Comparison of ENCODE assay signal across 9 cellular contexts in the genomic region with DNA sequence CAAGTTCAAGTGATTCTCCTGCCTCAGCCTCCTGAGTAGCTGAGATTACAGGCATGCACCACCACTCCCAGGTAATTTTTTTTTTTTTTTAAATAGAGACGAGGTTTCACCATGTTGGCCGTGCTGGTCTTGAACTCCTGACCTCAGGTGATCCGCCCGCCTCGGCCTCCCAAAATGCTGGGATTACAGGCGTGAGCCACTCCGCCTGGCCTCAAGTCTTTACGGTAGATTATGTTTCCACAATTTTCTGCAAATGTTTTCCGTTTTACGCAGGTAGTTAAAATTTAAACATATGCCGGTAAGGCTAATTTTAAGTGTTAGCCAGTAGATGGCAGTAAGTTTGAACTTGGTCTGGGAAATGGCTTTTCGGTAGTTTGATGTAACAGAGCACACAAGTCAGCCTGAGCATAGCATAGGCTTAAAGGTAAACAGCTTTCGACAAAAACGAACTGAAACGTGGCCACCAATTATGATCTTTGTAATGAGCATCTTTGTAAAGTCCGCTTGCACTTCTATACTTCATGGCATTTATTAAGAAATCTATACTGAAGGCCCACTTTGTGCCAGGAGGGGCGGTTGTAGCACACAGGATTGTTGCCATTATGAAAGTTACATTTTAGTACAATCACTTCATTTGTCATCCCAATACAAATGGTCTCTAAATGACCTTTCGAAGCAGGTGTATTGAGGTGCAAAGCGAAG. TPM values are rescaled to one million over a fixed set of nuclear protein-coding genes. Genes with fewer than 3 reads are reported as not detected.
DNase-seq lines count a peak whose midpoint lies in the region; ATAC-seq, FAIRE-seq and TF ChIP-seq lines count a peak whose summit lies in the region.
"Had no signal": no experiment of that assay in that cellular context is flagged by ENCODE, and none has a peak within 500 bp of the region (broad histone marks: within the 10 kb centered on the region; RNA-seq: fewer than 3 reads in every experiment).

No MANE protein-coding gene starts in this region.

- FAIRE-seq in bronchial epithelial cell (lab: Jason Lieb, UNC), result no peak

- peak; percentile 76 for DNase-seq in AG20443 (ENCODE audit: low spot score)
- DNase-seq in NOMO-1 (lab: John Stamatoyannopoulos, UW; ENCODE audit: unreplicated experiment in 2 of 2), result peak; percentile 28 to 69
- DNase-seq in bronchial epithelial cell (ENCODE audit: low read depth), result peak; percentile 65
- no peak for DNase-seq in left colon
- no peak for DNase-seq in upper lobe of right lung

- no peaks in the 10 kb centered on the region for H3K9me3 ChIP-seq in upper lobe of right lung
- H3K9me3 ChIP-seq: SJSA1 had no signal

- TF ChIP-seq CTCF in GM12874 (IDR thresholded peaks at IDR 0.05; ENCODE audit: insufficient read depth, low read depth, low read length), result peak; percentile 47
- TF ChIP-seq CTCF in bronchial epithelial cell (IDR thresholded peaks at IDR 0.05; ENCODE audit: insufficient read depth, low read length, severe bottlenecking), result peak; percentile 60
- peak; percentile 64 for TF ChIP-seq CTCF in upper lobe of right lung (IDR thresholded peaks at IDR 0.05)

- intact Hi-C loops in left colon (cut with DNase I, micrococcal nuclease), result loop anchor here in 1 of 2 donors (10.0 kb wide), 1 partner anchor 556 kb away; no protein-coding TSS in a partner anchor
- intact Hi-C loops in upper lobe of right lung (cut with DNase I), result loop anchor here (10.0 kb wide), 1 partner anchor 556 kb away; no protein-coding TSS in a partner anchor

- no peak overlapping the region for H3K27ac ChIP-seq in upper lobe of right lung
- H3K27ac ChIP-seq: SJSA1 had no signal

- ATAC-seq in HG03354 (IDR thresholded peaks at IDR 0.05; ENCODE audit: poor library complexity, severe bottlenecking, unreplicated experiment), result peak; percentile 76
- peak; percentile 78 for ATAC-seq in left colon
- ATAC-seq in upper lobe of right lung, result peak; percentile 73
- no peak for ATAC-seq in GM21717 (IDR thresholded peaks at IDR 0.05; ENCODE audit: unreplicated experiment)

- no peaks in the 10 kb centered on the region for H3K4me1 ChIP-seq in upper lobe of right lung

- no peak overlapping the region for H3K4me3 ChIP-seq in bronchial epithelial cell (ENCODE audit: low read depth, low read length)
- H3K4me3 ChIP-seq in upper lobe of right lung, result no peak overlapping the region
- H3K4me3 ChIP-seq: SJSA1 had no signal

- no peaks in the 10 kb centered on the region for H3K36me3 ChIP-seq in bronchial epithelial cell (ENCODE audit: control insufficient read depth, insufficient read depth, low read length)
- H3K36me3 ChIP-seq in upper lobe of right lung, result no peaks in the 10 kb centered on the region
- H3K36me3 ChIP-seq: SJSA1 had no signal

- no peaks in the 10 kb centered on the region for H3K27me3 ChIP-seq in bronchial epithelial cell (ENCODE audit: control insufficient read depth, insufficient read depth, low read length)
- H3K27me3 ChIP-seq in upper lobe of right lung, result no peaks in the 10 kb centered on the region
- H3K27me3 ChIP-seq: SJSA1 had no signal

RNA-seq across cellular contexts. Expression of a gene that starts 31.1 kb away (rescaled TPM):
- total RNA-seq in bronchial epithelial cell (not detected in 2 replicates), left colon (not detected), upper lobe of right lung (not detected)
- total RNA-seq: SJSA1 had no signal

Comparison
In these comparisons a context has a peak if more than half of its experiments do, and no peak if none do; other contexts are left out.
1. DNase-seq: peak in AG20443 (single experiment), NOMO-1 (2 of 2) and bronchial epithelial cell (single experiment); none in left colon (0 of 2) and upper lobe of right lung (single experiment).
2. Peak in every context shown above with its lines, with median percentiles within 50 percentile points of each other: CTCF ChIP-seq.